In the genomic region with DNA sequence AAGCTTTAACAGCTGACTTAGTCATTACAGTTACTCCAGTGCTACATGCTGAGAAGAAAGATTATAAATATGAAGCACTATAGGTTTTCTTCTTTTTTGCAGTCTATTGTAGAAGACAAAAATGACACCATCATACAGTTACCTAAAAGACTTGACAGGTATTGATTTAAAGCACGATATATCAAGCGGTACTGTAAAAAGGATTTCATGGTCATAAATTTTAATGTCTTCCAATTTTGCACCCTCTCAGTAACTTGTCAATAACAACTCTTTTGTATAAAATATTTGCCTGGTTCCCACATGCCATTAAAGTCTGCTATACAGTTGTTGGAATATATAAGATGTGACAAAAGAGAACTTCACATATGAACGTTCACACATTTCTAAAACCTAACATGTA, we compare ENCODE assay signal across 23 cellular contexts.
DNase-seq lines count a peak whose midpoint lies in the region; ATAC-seq and TF ChIP-seq lines count a peak whose summit lies in the region.
"Had no signal": no experiment of that assay in that cellular context is flagged by ENCODE, and none has a peak within 500 bp of the region (broad histone marks: within the 10 kb centered on the region; RNA-seq: fewer than 3 reads in every experiment).

No MANE protein-coding gene starts in this region.

- ATAC-seq in activated naive CD4-positive, alpha-beta T cell treated with anti-CD3 and anti-CD28 coated beads, Interleukin-2, amount 50 U/mL, for 72 hours, result no peak
- ATAC-seq: GM12878, HCT116 had no signal

- no peak for TF ChIP-seq CTCF in HEK293 (tag by site-specific recombination; IDR thresholded peaks at IDR 0.05)
- no peak for TF ChIP-seq CTCF in brain (conservative IDR thresholded peaks at IDR 0.05)

- peak in 2 of 3 experiments; percentile 62 to 81 for DNase-seq in NCI-H1417 (lab: John Stamatoyannopoulos, UW)
- DNase-seq in NCI-H1417 treated with DMSO at 0.1 percent for 48 hours (lab: John Stamatoyannopoulos, UW), result no peak
- DNase-seq in NCI-H748 (lab: John Stamatoyannopoulos, UW; ENCODE audit: unreplicated experiment), result peak; percentile 41
- DNase-seq in NCI-H524 treated with DMSO at 0.1 percent for 48 hours (lab: John Stamatoyannopoulos, UW), result no peak
- DNase-seq in activated naive CD4-positive, alpha-beta T cell treated with anti-CD3 and anti-CD28 coated beads, Interleukin-2, amount 50 U/mL, for 72 hours (ENCODE audit: low spot score in 2 of 2), result no peak
- DNase-seq in cerebellar cortex (ENCODE audit: low spot score), result no peak
- DNase-seq: AML-193; BE2C; CD4-positive, alpha-beta T cell; CD8-positive, alpha-beta memory T cell; DMS 273 treated with DMSO at 0.1 percent for 48 hours; DMS79; EL; GDM1; GOT3; H9 had no signal

- H3K9me3 ChIP-seq in HEK293 (ENCODE audit: control insufficient read depth, insufficient read depth, low read depth, low read length), result no peaks in the 10 kb centered on the region
- H3K9me3 ChIP-seq: BE2C; BLaER1 treated with 17β-estradiol and CSF1 and Interleukin-3, amounts not matched to agents 10 nM and 100 nM had no signal

- H3K27ac Mint-ChIP-seq in brain, result peak overlapping the region in 3 of 5 experiments; percentile 4 to 38 (median 35)
- H3K27ac Mint-ChIP-seq in activated naive CD4-positive, alpha-beta T cell treated with anti-CD3 and anti-CD28 coated beads, Interleukin-2, amount 50 U/mL, for 72 hours, result no peak overlapping the region
- H3K27ac Mint-ChIP-seq: CD14-positive monocyte; CD4-positive, alpha-beta T cell; CD8-positive, alpha-beta memory T cell had no signal

- H3K27ac ChIP-seq in HEK293 (ENCODE audit: extremely low read depth, low read depth, low read length), result no peak overlapping the region
- H3K27ac ChIP-seq: 22Rv1; BLaER1 treated with 17β-estradiol and CSF1 and Interleukin-3, amounts not matched to agents 10 nM and 100 nM had no signal

- H3K4me3 ChIP-seq in HEK293 (ENCODE audit: low read depth, low read length), result no peak overlapping the region
- H3K4me3 ChIP-seq: BLaER1 treated with 17β-estradiol and CSF1 and Interleukin-3, amounts not matched to agents 10 nM and 100 nM; GM12878 had no signal

- peaks cover 35% of the 10 kb centered on the region for H3K27me3 Mint-ChIP-seq in brain
- H3K27me3 Mint-ChIP-seq: CD4-positive, alpha-beta T cell had no signal

- H3K4me1 Mint-ChIP-seq in brain, result peaks cover 21% of the 10 kb centered on the region
- H3K4me1 Mint-ChIP-seq: CD14-positive monocyte; CD8-positive, alpha-beta memory T cell had no signal

- H3K4me1 ChIP-seq in HEK293 (ENCODE audit: control insufficient read depth, insufficient read depth, low read length), result peaks cover 23% of the 10 kb centered on the region
- H3K4me1 ChIP-seq: BE2C had no signal

- H3K36me3 Mint-ChIP-seq in brain, result no peaks in the 10 kb centered on the region
- peaks cover 0 to 15% of the 10 kb centered on the region in 2 donors for H3K36me3 Mint-ChIP-seq in activated naive CD4-positive, alpha-beta T cell treated with anti-CD3 and anti-CD28 coated beads, Interleukin-2, amount 50 U/mL, for 72 hours
- H3K36me3 Mint-ChIP-seq: CD14-positive monocyte had no signal

- H3K9me3 Mint-ChIP-seq in brain, result no peaks in the 10 kb centered on the region
- no peaks in the 10 kb centered on the region for H3K9me3 Mint-ChIP-seq in activated naive CD4-positive, alpha-beta T cell treated with anti-CD3 and anti-CD28 coated beads, Interleukin-2, amount 50 U/mL, for 72 hours
- H3K9me3 Mint-ChIP-seq: CD14-positive monocyte; CD4-positive, alpha-beta T cell; CD8-positive, alpha-beta memory T cell; H9 had no signal

- POLR2A ChIA-PET in HEK293 (lab: Yijun Ruan, JAX), result no interaction called here

- H3K36me3 ChIP-seq in HEK293 (ENCODE audit: control insufficient read depth in 2 of 2, insufficient read depth in 1 of 2, low read length in 2 of 2), result no peaks in the 10 kb centered on the region
- H3K36me3 ChIP-seq: BE2C; BLaER1 treated with 17β-estradiol and CSF1 and Interleukin-3, amounts not matched to agents 10 nM and 100 nM had no signal

- CTCF ChIA-PET in HEK293 (lab: Yijun Ruan, JAX), result interaction anchor here (0.6 kb wide), 1 partner anchor 343 kb away, joined by 4 read pairs; no protein-coding TSS in a partner anchor

- H3K4me3 Mint-ChIP-seq in brain, result peak overlapping the region in 1 of 5 experiments; percentile 45
- H3K4me3 Mint-ChIP-seq: CD14-positive monocyte; CD4-positive, alpha-beta T cell; CD8-positive, alpha-beta memory T cell; H9 had no signal

TF ChIP-seq in HEK293, 187 proteins besides CTCF, POLR2A, EP300 and RAD21 (continues in another document):
- TF ChIP-seq GLI2 (tag by site-specific recombination; IDR thresholded peaks at IDR 0.05; ENCODE audit: borderline replicate concordance, low read depth), result peak; percentile 50; the same call in 1 of the 2 replicates
- TF ChIP-seq, protein P1, sequence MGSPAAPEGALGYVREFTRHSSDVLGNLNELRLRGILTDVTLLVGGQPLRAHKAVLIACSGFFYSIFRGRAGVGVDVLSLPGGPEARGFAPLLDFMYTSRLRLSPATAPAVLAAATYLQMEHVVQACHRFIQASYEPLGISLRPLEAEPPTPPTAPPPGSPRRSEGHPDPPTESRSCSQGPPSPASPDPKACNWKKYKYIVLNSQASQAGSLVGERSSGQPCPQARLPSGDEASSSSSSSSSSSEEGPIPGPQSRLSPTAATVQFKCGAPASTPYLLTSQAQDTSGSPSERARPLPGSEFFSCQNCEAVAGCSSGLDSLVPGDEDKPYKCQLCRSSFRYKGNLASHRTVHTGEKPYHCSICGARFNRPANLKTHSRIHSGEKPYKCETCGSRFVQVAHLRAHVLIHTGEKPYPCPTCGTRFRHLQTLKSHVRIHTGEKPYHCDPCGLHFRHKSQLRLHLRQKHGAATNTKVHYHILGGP (tag by site-specific recombination; IDR thresholded peaks at IDR 0.05), result peak; percentile 63; the same call in 1 of the 2 replicates
- peak; percentile 88 for TF ChIP-seq ZNF843 (tag by site-specific recombination; IDR thresholded peaks at IDR 0.05)
- TF ChIP-seq FEZF1 (tag by site-specific recombination; IDR thresholded peaks at IDR 0.05), result peak; percentile 64
- TF ChIP-seq, protein P2, sequence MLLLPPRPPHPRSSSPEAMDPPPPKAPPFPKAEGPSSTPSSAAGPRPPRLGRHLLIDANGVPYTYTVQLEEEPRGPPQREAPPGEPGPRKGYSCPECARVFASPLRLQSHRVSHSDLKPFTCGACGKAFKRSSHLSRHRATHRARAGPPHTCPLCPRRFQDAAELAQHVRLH (tag by site-specific recombination; IDR thresholded peaks at IDR 0.05), result 0 out of 2 replicates have a peak, but pooled peaks have one; percentile 46
- no peak for TF ChIP-seq RBAK (tag by site-specific recombination; IDR thresholded peaks at IDR 0.05)
- TF ChIP-seq, protein P3, sequence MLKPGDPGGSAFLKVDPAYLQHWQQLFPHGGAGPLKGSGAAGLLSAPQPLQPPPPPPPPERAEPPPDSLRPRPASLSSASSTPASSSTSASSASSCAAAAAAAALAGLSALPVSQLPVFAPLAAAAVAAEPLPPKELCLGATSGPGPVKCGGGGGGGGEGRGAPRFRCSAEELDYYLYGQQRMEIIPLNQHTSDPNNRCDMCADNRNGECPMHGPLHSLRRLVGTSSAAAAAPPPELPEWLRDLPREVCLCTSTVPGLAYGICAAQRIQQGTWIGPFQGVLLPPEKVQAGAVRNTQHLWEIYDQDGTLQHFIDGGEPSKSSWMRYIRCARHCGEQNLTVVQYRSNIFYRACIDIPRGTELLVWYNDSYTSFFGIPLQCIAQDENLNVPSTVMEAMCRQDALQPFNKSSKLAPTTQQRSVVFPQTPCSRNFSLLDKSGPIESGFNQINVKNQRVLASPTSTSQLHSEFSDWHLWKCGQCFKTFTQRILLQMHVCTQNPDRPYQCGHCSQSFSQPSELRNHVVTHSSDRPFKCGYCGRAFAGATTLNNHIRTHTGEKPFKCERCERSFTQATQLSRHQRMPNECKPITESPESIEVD (tag by site-specific recombination; IDR thresholded peaks at IDR 0.05), result peak; percentile 90
- no peak for TF ChIP-seq ZNF350 (tag by site-specific recombination; IDR thresholded peaks at IDR 0.05)
- TF ChIP-seq ZNF248 (tag by site-specific recombination; IDR thresholded peaks at IDR 0.05), result no peak
- TF ChIP-seq, protein P4, sequence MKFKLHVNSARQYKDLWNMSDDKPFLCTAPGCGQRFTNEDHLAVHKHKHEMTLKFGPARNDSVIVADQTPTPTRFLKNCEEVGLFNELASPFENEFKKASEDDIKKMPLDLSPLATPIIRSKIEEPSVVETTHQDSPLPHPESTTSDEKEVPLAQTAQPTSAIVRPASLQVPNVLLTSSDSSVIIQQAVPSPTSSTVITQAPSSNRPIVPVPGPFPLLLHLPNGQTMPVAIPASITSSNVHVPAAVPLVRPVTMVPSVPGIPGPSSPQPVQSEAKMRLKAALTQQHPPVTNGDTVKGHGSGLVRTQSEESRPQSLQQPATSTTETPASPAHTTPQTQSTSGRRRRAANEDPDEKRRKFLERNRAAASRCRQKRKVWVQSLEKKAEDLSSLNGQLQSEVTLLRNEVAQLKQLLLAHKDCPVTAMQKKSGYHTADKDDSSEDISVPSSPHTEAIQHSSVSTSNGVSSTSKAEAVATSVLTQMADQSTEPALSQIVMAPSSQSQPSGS (tag by site-specific recombination; IDR thresholded peaks at IDR 0.05; ENCODE audit: low read depth), result peak; percentile 31; the same call in 1 of the 2 replicates
- peak; percentile 84 for TF ChIP-seq BCL11B (tag by site-specific recombination; IDR thresholded peaks at IDR 0.05; ENCODE audit: low read depth)
- TF ChIP-seq ZNF274 (IDR thresholded peaks at IDR 0.05; ENCODE audit: low read length), result no peak
- TF ChIP-seq ZNF274 (tag by site-specific recombination; IDR thresholded peaks at IDR 0.05; ENCODE audit: borderline replicate concordance), result no peak
- 0 out of 2 replicates have a peak, but pooled peaks have one; percentile 37 for TF ChIP-seq IKZF3 (tag by site-specific recombination; IDR thresholded peaks at IDR 0.05)
- 0 out of 2 replicates have a peak, but pooled peaks have one; percentile 10 for TF ChIP-seq ZSCAN30 (tag by site-specific recombination; IDR thresholded peaks at IDR 0.05)
- 0 out of 2 replicates have a peak, but pooled peaks have one; percentile 25 for TF ChIP-seq ZBTB8A (tag by site-specific recombination; IDR thresholded peaks at IDR 0.05)
- peak; percentile 49; the same call in 1 of the 2 replicates for TF ChIP-seq KLF10 (tag by site-specific recombination; IDR thresholded peaks at IDR 0.05)

Comparison
In these comparisons a context has a peak if more than half of its experiments do, and no peak if none do; other contexts are left out.
1. DNase-seq: peak in NCI-H1417 (2 of 3) and NCI-H748 (single experiment); none in NCI-H1417 treated with DMSO at 0.1 percent for 48 hours (single experiment), NCI-H524 treated with DMSO at 0.1 percent for 48 hours (single experiment), activated naive CD4-positive, alpha-beta T cell treated with anti-CD3 and anti-CD28 coated beads, Interleukin-2, amount 50 U/mL, for 72 hours (0 of 2) and cerebellar cortex (single experiment).
2. H3K27ac Mint-ChIP-seq: peak in brain (3 of 5); none in activated naive CD4-positive, alpha-beta T cell treated with anti-CD3 and anti-CD28 coated beads, Interleukin-2, amount 50 U/mL, for 72 hours (0 of 2).